Comparison of ENCODE assay signal across 1 cellular context in the genomic region with DNA sequence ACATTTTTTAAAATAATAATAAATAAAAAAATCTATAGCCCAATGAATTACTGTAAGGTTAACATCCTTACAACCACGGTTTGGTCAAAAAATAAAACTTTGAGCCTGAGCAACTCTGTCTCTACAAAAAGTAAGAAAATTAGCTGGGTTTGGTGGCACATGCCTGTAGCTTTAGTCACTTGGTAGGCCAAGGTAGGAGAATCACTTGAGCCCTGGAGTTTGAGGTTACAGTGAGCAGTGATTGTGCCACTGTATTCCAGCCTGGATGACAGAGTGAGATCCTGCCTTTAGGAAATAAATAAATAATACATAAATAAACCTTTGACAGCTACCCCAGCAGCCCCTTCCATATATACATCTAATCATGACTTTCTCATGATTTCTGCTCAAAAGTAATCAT.
TF ChIP-seq lines count a peak whose summit lies in the region.

No MANE protein-coding gene starts in this region.

TF ChIP-seq in IMR-90, 13 proteins besides CTCF, POLR2A, EP300 and RAD21:
- TF ChIP-seq MXI1 (IDR thresholded peaks at IDR 0.05; ENCODE audit: borderline replicate concordance, low read depth, low read length) (no peak), CEBPB (IDR thresholded peaks at IDR 0.05; ENCODE audit: low read depth, low read length) (no peak), FOS (IDR thresholded peaks at IDR 0.05; ENCODE audit: low read depth, low read length) (no peak), NFE2L2 (IDR thresholded peaks at IDR 0.05; ENCODE audit: low read depth, low read length) (no peak), RCOR1 (IDR thresholded peaks at IDR 0.05; ENCODE audit: insufficient replicate concordance, low read length) (no peak), SMC3 (IDR thresholded peaks at IDR 0.05; ENCODE audit: low read depth, low read length) (no peak), MAFK (IDR thresholded peaks at IDR 0.05; ENCODE audit: low read depth, low read length) (no peak), MAZ (IDR thresholded peaks at IDR 0.05; ENCODE audit: borderline replicate concordance, low read depth, low read length) (no peak), CHD1 (IDR thresholded peaks at IDR 0.05; ENCODE audit: low read depth, low read length) (no peak), RFX5 (IDR thresholded peaks at IDR 0.05; ENCODE audit: low read depth, low read length) (no peak)
- TF ChIP-seq, protein P1, sequence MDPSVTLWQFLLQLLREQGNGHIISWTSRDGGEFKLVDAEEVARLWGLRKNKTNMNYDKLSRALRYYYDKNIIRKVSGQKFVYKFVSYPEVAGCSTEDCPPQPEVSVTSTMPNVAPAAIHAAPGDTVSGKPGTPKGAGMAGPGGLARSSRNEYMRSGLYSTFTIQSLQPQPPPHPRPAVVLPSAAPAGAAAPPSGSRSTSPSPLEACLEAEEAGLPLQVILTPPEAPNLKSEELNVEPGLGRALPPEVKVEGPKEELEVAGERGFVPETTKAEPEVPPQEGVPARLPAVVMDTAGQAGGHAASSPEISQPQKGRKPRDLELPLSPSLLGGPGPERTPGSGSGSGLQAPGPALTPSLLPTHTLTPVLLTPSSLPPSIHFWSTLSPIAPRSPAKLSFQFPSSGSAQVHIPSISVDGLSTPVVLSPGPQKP (IDR thresholded peaks at IDR 0.05; ENCODE audit: borderline replicate concordance, low read depth, low read length): no peak
- TF ChIP-seq, protein P2, sequence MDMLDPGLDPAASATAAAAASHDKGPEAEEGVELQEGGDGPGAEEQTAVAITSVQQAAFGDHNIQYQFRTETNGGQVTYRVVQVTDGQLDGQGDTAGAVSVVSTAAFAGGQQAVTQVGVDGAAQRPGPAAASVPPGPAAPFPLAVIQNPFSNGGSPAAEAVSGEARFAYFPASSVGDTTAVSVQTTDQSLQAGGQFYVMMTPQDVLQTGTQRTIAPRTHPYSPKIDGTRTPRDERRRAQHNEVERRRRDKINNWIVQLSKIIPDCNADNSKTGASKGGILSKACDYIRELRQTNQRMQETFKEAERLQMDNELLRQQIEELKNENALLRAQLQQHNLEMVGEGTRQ (IDR thresholded peaks at IDR 0.05; ENCODE audit: low read depth, low read length): no peak
